ENCODE assay signal across 8 cellular contexts in genomic region chr19:18281082-18282020, GRCh38. TPM values are rescaled to one million over a fixed set of nuclear protein-coding genes. Genes with fewer than 3 reads are reported as not detected.
DNase-seq lines count a peak whose midpoint lies in the region; ATAC-seq and TF ChIP-seq lines count a peak whose summit lies in the region.

JUND (minus strand) TSS chr19:18281622; CDS start chr19:18281484, 138 bp downstream.

- ATAC-seq in GM18499 (IDR thresholded peaks at IDR 0.05; ENCODE audit: insufficient read depth, unreplicated experiment) (peak; percentile 44), HG02885 (IDR thresholded peaks at IDR 0.05; ENCODE audit: poor library complexity, unreplicated experiment) (peak; percentile 69), left ventricle myocardium superior (peak; percentile 77), psoas muscle (peak; percentile 76 to 81 (median 79))

- no peaks in the 10 kb centered on the region for H3K9me3 ChIP-seq in psoas muscle

- H3K36me3 ChIP-seq in psoas muscle (ENCODE audit: insufficient read depth in 1 of 2, low read depth in 1 of 2) (peaks cover 0 to 12% of the 10 kb centered on the region in 2 donors), urinary bladder (ENCODE audit: insufficient read depth) (no peaks in the 10 kb centered on the region)

- intact Hi-C loops in left ventricle myocardium superior (cut with micrococcal nuclease) = no loop called here
- intact Hi-C loops in psoas muscle (cut with DNase I) = loop anchor here in 1 of 2 donors (2.0 kb wide), 1 partner anchor 21 kb away; no protein-coding TSS in a partner anchor

- 0% methylated on average over 34 to 138 of the region's 138 CpGs for WGBS in psoas muscle, 3 donors
- under 1% methylated on average over 138 of the region's 138 CpGs for WGBS in urinary bladder

- DNase-seq in NCI-H1694 treated with DMSO at 0.1 percent for 48 hours (lab: John Stamatoyannopoulos, UW) = peak; percentile 92
- peak; percentile 93 to 99 (median 99) for DNase-seq in T-helper 2 cell
- peak; percentile 100 for DNase-seq in left ventricle myocardium superior
- peak; percentile 98 to 99 for DNase-seq in psoas muscle

- no peak for TF ChIP-seq CTCF in psoas muscle (IDR thresholded peaks at IDR 0.05)

- H3K4me3 ChIP-seq in psoas muscle (peak within 1 kb of the TSS; percentile 84), urinary bladder (ENCODE audit: low read depth, low read length) (peak within 1 kb of the TSS; percentile 91)

- no peaks in the 10 kb centered on the region for H3K27me3 ChIP-seq in psoas muscle (ENCODE audit: insufficient read depth in 3 of 3, low read length in 2 of 3)

- H3K4me1 ChIP-seq in psoas muscle (peaks cover 37% of the 10 kb centered on the region), urinary bladder (ENCODE audit: insufficient read depth) (peaks cover 2% of the 10 kb centered on the region)

- H3K27ac ChIP-seq in angular gyrus (ENCODE audit: low read depth, low read length) (peak within 1 kb of the TSS; percentile 100), psoas muscle (peak within 1 kb of the TSS; percentile 100), urinary bladder (ENCODE audit: low read depth) (peak within 1 kb of the TSS; percentile 99)

RNA-seq across cellular contexts. Expression of gene JUND, which starts in this region (rescaled TPM):
- total RNA-seq in left ventricle myocardium superior (89.2 TPM), psoas muscle (10 to 100 TPM; 68.0 to 77.1 (median 72.1) TPM), urinary bladder (59.5 TPM)
- polyA plus RNA-seq in psoas muscle (10 to 100 TPM; 22.7 to 40.3 (median 38.9) TPM), urinary bladder (473 TPM)

Comparison
In these comparisons a context has a peak if more than half of its experiments do, and no peak if none do; other contexts are left out.
1. Peak in every context shown above with its lines: DNase-seq, ATAC-seq, H3K4me3 ChIP-seq and H3K27ac ChIP-seq.
2. RNA of gene JUND (polyA plus RNA-seq): 473 TPM in urinary bladder (single experiment); 22.7 to 40.3 TPM in psoas muscle; every median in the first group is over 10 times any median in the second.